Comparison of ENCODE assay signal across 23 cellular contexts in the genomic region with DNA sequence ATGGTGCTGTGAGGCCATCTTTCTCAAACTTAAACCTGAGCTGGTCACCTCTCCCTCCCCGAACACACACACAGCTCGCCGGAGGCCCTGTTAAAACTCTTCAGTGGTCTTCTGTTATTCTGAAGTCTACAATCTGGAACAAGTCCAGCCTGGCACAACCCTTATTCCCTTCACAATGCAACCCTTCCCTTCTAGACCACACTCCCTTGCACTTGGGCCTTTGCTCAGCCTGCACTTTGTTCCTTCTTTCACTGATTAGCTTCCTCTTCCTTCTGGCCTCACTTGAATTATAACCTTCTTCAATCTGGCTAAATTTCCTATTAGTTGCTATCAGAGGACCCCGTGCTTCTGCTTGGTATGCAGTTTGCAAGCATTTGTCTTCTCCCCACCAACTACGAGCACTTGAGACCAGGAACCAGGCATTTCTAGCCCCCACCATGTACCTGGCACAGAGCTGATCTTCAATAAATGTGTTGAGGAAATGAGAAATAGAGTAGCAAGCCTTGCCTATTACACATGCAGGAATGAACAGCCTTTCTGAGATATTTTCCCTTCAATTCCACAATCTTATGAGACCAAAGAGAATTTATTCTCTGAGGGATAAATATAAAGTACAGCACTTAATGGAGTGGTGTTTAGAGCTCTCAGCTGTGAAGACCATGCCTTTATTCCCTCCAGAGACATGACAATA.
DNase-seq lines count a peak whose midpoint lies in the region; ATAC-seq and TF ChIP-seq lines count a peak whose summit lies in the region.
"Had no signal": no experiment of that assay in that cellular context is flagged by ENCODE, and none has a peak within 500 bp of the region (broad histone marks: within the 10 kb centered on the region; RNA-seq: fewer than 3 reads in every experiment).

No MANE protein-coding gene starts in this region.

- H3K9ac ChIP-seq in colonic mucosa (ENCODE audit: low read depth in 2 of 2, low read length in 2 of 2) = no peak overlapping the region

- no peak for TF ChIP-seq CTCF in GM23338 (conservative IDR thresholded peaks at IDR 0.05; ENCODE audit: low read depth in 2 of 2)
- no peak for TF ChIP-seq CTCF in colonic mucosa (IDR thresholded peaks at IDR 0.05)
- no peak for TF ChIP-seq CTCF in progenitor cell of endocrine pancreas (IDR thresholded peaks at IDR 0.05; ENCODE audit: unreplicated experiment)
- TF ChIP-seq CTCF in testis (IDR thresholded peaks at IDR 0.05) = no peak
- TF ChIP-seq CTCF in CD8-positive, alpha-beta T cell (IDR thresholded peaks at IDR 0.05) = no peak

- no peak overlapping the region for H3K4me2 ChIP-seq in GM23338

- no peaks in the 10 kb centered on the region; the same call in 1 of the 2 replicates for H3F3A ChIP-seq in GM23338 (replicated peaks; ENCODE audit: low read depth)

- H3K9me3 Mint-ChIP-seq in GM23338 (no peaks in the 10 kb centered on the region), progenitor cell of endocrine pancreas (ENCODE audit: low read depth) (no peaks in the 10 kb centered on the region)
- H3K9me3 Mint-ChIP-seq in CD8-positive, alpha-beta T cell = no peaks in the 10 kb centered on the region

- H3K27me3 ChIP-seq in GM23338 (ENCODE audit: insufficient read depth) (no peaks in the 10 kb centered on the region), colonic mucosa (no peaks in the 10 kb centered on the region), testis (no peaks in the 10 kb centered on the region)
- H3K27me3 ChIP-seq in CD8-positive, alpha-beta T cell (ENCODE audit: insufficient read depth, low read length) = no peaks in the 10 kb centered on the region

- H3K4me1 ChIP-seq in GM23338 (ENCODE audit: insufficient read depth) (peaks cover 9% of the 10 kb centered on the region), colonic mucosa (no peaks in the 10 kb centered on the region), testis (no peaks in the 10 kb centered on the region)
- no peaks in the 10 kb centered on the region for H3K4me1 ChIP-seq in CD8-positive, alpha-beta T cell (ENCODE audit: insufficient read depth, low read length)

- no peaks in the 10 kb centered on the region for H3K36me3 ChIP-seq in GM23338 (ENCODE audit: insufficient read depth)
- H3K36me3 ChIP-seq in colonic mucosa = no peaks in the 10 kb centered on the region
- H3K36me3 ChIP-seq in testis (ENCODE audit: low read depth, missing control alignments) = no peaks in the 10 kb centered on the region
- no peaks in the 10 kb centered on the region for H3K36me3 ChIP-seq in CD8-positive, alpha-beta T cell (ENCODE audit: insufficient read depth, low read length)
- H3K36me3 ChIP-seq: SJSA1 had no signal

- no peak overlapping the region for H3K27ac ChIP-seq in GM23338 (ENCODE audit: low read depth)
- H3K27ac ChIP-seq in colonic mucosa = no peak overlapping the region
- no peak overlapping the region for H3K27ac ChIP-seq in testis
- no peak overlapping the region for H3K27ac ChIP-seq in CD8-positive, alpha-beta T cell (ENCODE audit: low read depth, low read length)
- H3K27ac ChIP-seq: SJSA1 had no signal

- POLR2A ChIA-PET in CD8-positive, alpha-beta T cell (lab: Charles Lee) = no interaction called here

- no peak for DNase-seq in GM23338 (ENCODE audit: low spot score)
- DNase-seq in NOMO-1 treated with dmso at 0.1 percent for 144 hours (lab: John Stamatoyannopoulos, UW; ENCODE audit: unreplicated experiment) = peak; percentile 61
- DNase-seq in colonic mucosa = peak; percentile 36
- no peak for DNase-seq in progenitor cell of endocrine pancreas (ENCODE audit: low spot score, unreplicated experiment)
- no peak for DNase-seq in testis
- no peak for DNase-seq in amniotic stem cell (lab: John Stamatoyannopoulos, UW)
- no peak for DNase-seq in CD8-positive, alpha-beta T cell
- DNase-seq: AML-193; C1 segment of cervical spinal cord; Calu3; CD8-positive, alpha-beta memory T cell; DMS153; GOT3; MM.1S; NCI-H1092 treated with DMSO at 0.1 percent for 48 hours; NCI-H1436 treated with DMSO at 0.1 percent for 48 hours; NCI-H2029; NCI-H226; NCI-H510A treated with DMSO at 0.1 percent for 48 hours; NCI-H748 treated with DMSO at 0.1 percent for 48 hours had no signal

- TF ChIP-seq POLR2A in testis (IDR thresholded peaks at IDR 0.05) = no peak

- H4K20me1 ChIP-seq in GM23338 (replicated peaks; ENCODE audit: insufficient read depth) = no peaks in the 10 kb centered on the region

- no peak overlapping the region for H2AFZ ChIP-seq in GM23338

- H3K4me3 ChIP-seq in GM23338 = no peak overlapping the region
- no peak overlapping the region for H3K4me3 ChIP-seq in colonic mucosa
- no peak overlapping the region for H3K4me3 ChIP-seq in testis
- H3K4me3 ChIP-seq in CD8-positive, alpha-beta T cell (ENCODE audit: low read depth, low read length) = no peak overlapping the region
- H3K4me3 ChIP-seq: SJSA1 had no signal

- H3K27me3 Mint-ChIP-seq in GM23338 (ENCODE audit: insufficient read depth, low read depth, poor library complexity) = peaks cover 15% of the 10 kb centered on the region
- no peaks in the 10 kb centered on the region for H3K27me3 Mint-ChIP-seq in progenitor cell of endocrine pancreas
- peaks cover 6% of the 10 kb centered on the region for H3K27me3 Mint-ChIP-seq in CD8-positive, alpha-beta T cell (ENCODE audit: low read depth)

- WGBS in testis, 2 donors = 77 to 87% methylated on average over 5 of the region's 5 CpGs

- intact Hi-C loops in colonic mucosa (cut with DNase I) = no loop called here
- intact Hi-C loops in testis (cut with DNase I; ENCODE audit: low total_unique reads) = no loop called here
- intact Hi-C loops in CD8-positive, alpha-beta T cell (cut with DNase I, micrococcal nuclease) = no loop called here

- H3K36me3 Mint-ChIP-seq in GM23338 (ENCODE audit: low read depth) = no peaks in the 10 kb centered on the region
- peaks cover 12% of the 10 kb centered on the region for H3K36me3 Mint-ChIP-seq in progenitor cell of endocrine pancreas (ENCODE audit: insufficient read depth)
- H3K36me3 Mint-ChIP-seq in CD8-positive, alpha-beta T cell = no peaks in the 10 kb centered on the region
- H3K36me3 Mint-ChIP-seq: CD8-positive, alpha-beta memory T cell had no signal

- no peaks in the 10 kb centered on the region for H3K9me2 ChIP-seq in GM23338 (ENCODE audit: insufficient read depth)

- no peak for ATAC-seq in GM23338
- no peak for ATAC-seq in GM19395 (IDR thresholded peaks at IDR 0.05; ENCODE audit: unreplicated experiment)
- no peak for ATAC-seq in CD8-positive, alpha-beta T cell
- ATAC-seq: HCT116 had no signal

- peaks cover 47% of the 10 kb centered on the region for H3K4me1 Mint-ChIP-seq in GM23338
- peaks cover 5% of the 10 kb centered on the region for H3K4me1 Mint-ChIP-seq in progenitor cell of endocrine pancreas (ENCODE audit: low read depth)
- H3K4me1 Mint-ChIP-seq in CD8-positive, alpha-beta T cell (ENCODE audit: low read depth) = no peaks in the 10 kb centered on the region
- H3K4me1 Mint-ChIP-seq: CD8-positive, alpha-beta memory T cell had no signal

- H3K4me3 Mint-ChIP-seq in GM23338 (no peak overlapping the region), progenitor cell of endocrine pancreas (ENCODE audit: low read depth) (no peak overlapping the region)
- H3K4me3 Mint-ChIP-seq in CD8-positive, alpha-beta T cell = no peak overlapping the region
- H3K4me3 Mint-ChIP-seq: CD8-positive, alpha-beta memory T cell had no signal

- no peaks in the 10 kb centered on the region for H3K9me3 ChIP-seq in colonic mucosa
- no peaks in the 10 kb centered on the region for H3K9me3 ChIP-seq in testis
- no peaks in the 10 kb centered on the region for H3K9me3 ChIP-seq in CD8-positive, alpha-beta T cell (ENCODE audit: low read length)
- H3K9me3 ChIP-seq: SJSA1 had no signal

- CTCF ChIA-PET in CD8-positive, alpha-beta T cell (lab: Charles Lee) = no interaction called here

- H3K27ac Mint-ChIP-seq in GM23338 (0 out of 2 replicates have a peak overlapping the region, but pooled peaks have one; percentile 26), progenitor cell of endocrine pancreas (peak overlapping the region; percentile 62)
- H3K27ac Mint-ChIP-seq in CD8-positive, alpha-beta T cell = no peak overlapping the region
- H3K27ac Mint-ChIP-seq: CD8-positive, alpha-beta memory T cell had no signal

- H3K79me2 ChIP-seq in GM23338 (replicated peaks; ENCODE audit: insufficient read depth) = no peaks in the 10 kb centered on the region

TF ChIP-seq in GM23338, 12 proteins besides CTCF, POLR2A, EP300 and RAD21 (continues in another document):
- TF ChIP-seq STAT1 (IDR thresholded peaks at IDR 0.05; ENCODE audit: unreplicated experiment) = no peak

Comparison
In these comparisons a context has a peak if more than half of its experiments do, and no peak if none do; other contexts are left out.
1. DNase-seq: peak in NOMO-1 treated with dmso at 0.1 percent for 144 hours (single experiment) and colonic mucosa (single experiment); none in GM23338 (single experiment), progenitor cell of endocrine pancreas (single experiment), testis (single experiment), amniotic stem cell (single experiment) and CD8-positive, alpha-beta T cell (0 of 7).